ENCODE assay signal across 13 cellular contexts in the genomic region with DNA sequence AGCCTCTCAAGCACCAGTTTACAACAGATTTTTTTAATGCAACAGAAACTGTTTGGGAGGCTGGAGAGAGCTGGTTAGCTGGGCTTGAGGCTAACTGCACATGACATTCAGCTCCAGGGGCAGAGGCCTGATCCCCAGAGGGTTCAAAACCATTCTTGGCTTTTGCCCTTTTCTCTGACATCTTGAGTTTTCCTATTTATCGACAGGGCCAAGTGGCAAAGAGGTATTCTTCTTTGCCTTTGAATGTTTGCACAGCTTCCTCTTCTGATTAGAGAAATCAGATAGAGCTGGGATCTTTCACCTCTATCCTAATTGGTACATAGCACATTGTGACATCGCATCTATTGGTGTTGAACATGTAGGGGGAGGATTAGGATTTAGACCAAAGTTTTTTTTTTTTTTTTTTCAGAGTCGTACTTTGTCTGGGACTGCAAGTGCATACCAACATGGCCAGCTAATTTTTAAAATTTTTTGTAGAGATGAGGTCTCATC.
A peak's percentile ranks its signal among the peaks of the same experiment; 100 is the strongest.
DNase-seq lines count a peak whose midpoint lies in the region; ATAC-seq and TF ChIP-seq lines count a peak whose summit lies in the region.
"Had no signal": no experiment of that assay in that cellular context is flagged by ENCODE, and none has a peak within 500 bp of the region (broad histone marks: within the 10 kb centered on the region; RNA-seq: fewer than 3 reads in every experiment).

No MANE protein-coding gene starts in this region.

- peak overlapping the region; percentile 61 for H3K27ac Mint-ChIP-seq in Caco-2 (ENCODE audit: unreplicated experiment)
- H3K27ac Mint-ChIP-seq: CD14-positive monocyte, IgD-negative memory B cell had no signal

- TF ChIP-seq POLR2A in GM18505 (IDR thresholded peaks at IDR 0.05; ENCODE audit: borderline replicate concordance, extremely low read depth, insufficient read depth, insufficient read length): no peak

- DNase-seq in Caco-2: peak; percentile 53 to 58
- no peak for DNase-seq in adipocyte (ENCODE audit: low read depth)
- peak; percentile 8 for DNase-seq in retina
- DNase-seq in posterior vena cava (ENCODE audit: low spot score): no peak
- no peak for DNase-seq in AG08396 (ENCODE audit: low spot score)
- DNase-seq: NCI-H1092, NCI-H1417 treated with DMSO at 0.1 percent for 48 hours, NCI-H2227 treated with DMSO at 0.1 percent for 48 hours had no signal

- no peaks in the 10 kb centered on the region for H3K9me3 Mint-ChIP-seq in Caco-2 (ENCODE audit: unreplicated experiment)
- H3K9me3 Mint-ChIP-seq: CD14-positive monocyte, IgD-negative memory B cell had no signal

- H4K20me1 ChIP-seq in Loucy (ENCODE audit: insufficient read depth, low read length, poor library complexity, severe bottlenecking): no peaks in the 10 kb centered on the region

- ATAC-seq in GM18505 (IDR thresholded peaks at IDR 0.05; ENCODE audit: unreplicated experiment): no peak

- no peaks in the 10 kb centered on the region for H3K36me3 Mint-ChIP-seq in Caco-2 (ENCODE audit: insufficient read depth, unreplicated experiment)
- H3K36me3 Mint-ChIP-seq: CD14-positive monocyte, IgD-negative memory B cell had no signal

- CTCF ChIA-PET in Caco-2 (lab: Charles Lee): interaction anchor here (0.6 to 1.7 kb wide), 8 partner anchors 9 to 441 kb away, joined by 3 to 9 read pairs (median 4); no protein-coding TSS in a partner anchor

- no peak for TF ChIP-seq CTCF in Caco-2 (IDR thresholded peaks at IDR 0.05; ENCODE audit: insufficient read depth in 1 of 2, low read depth in 1 of 2, low read length in 1 of 2, severe bottlenecking in 1 of 2, unreplicated experiment in 1 of 2)
- no peak for TF ChIP-seq CTCF in Loucy (conservative IDR thresholded peaks at IDR 0.05; ENCODE audit: low read length)

- no peaks in the 10 kb centered on the region for H3K27me3 ChIP-seq in Caco-2 (replicated peaks; ENCODE audit: control insufficient read depth, insufficient read depth, low read length)
- no peaks in the 10 kb centered on the region for H3K27me3 ChIP-seq in Loucy (ENCODE audit: insufficient read depth, low read length, poor library complexity, severe bottlenecking)
- no peaks in the 10 kb centered on the region for H3K27me3 ChIP-seq in adipocyte (replicated peaks; ENCODE audit: control insufficient read depth, insufficient read depth, low read length)
- H3K27me3 ChIP-seq: BE2C had no signal

- H3K9me2 ChIP-seq in Loucy (replicated peaks; ENCODE audit: low read depth, low read length): no peaks in the 10 kb centered on the region

- no peak overlapping the region for H3K4me3 ChIP-seq in Caco-2 (ENCODE audit: low read depth, low read length)
- no peak overlapping the region for H3K4me3 ChIP-seq in Loucy (ENCODE audit: low read length, poor library complexity, severe bottlenecking)
- no peak overlapping the region for H3K4me3 ChIP-seq in adipocyte (ENCODE audit: low read length)

- H3K4me2 ChIP-seq in Loucy (ENCODE audit: low read depth, low read length, poor library complexity, severe bottlenecking): no peak overlapping the region

- no peaks in the 10 kb centered on the region for H3F3A ChIP-seq in Loucy (ENCODE audit: low read depth)

- H3K36me3 ChIP-seq in Caco-2 (ENCODE audit: control insufficient read depth, insufficient read depth, low read length): no peaks in the 10 kb centered on the region
- H3K36me3 ChIP-seq in Loucy (ENCODE audit: insufficient read depth, low read length): no peaks in the 10 kb centered on the region
- no peaks in the 10 kb centered on the region for H3K36me3 ChIP-seq in adipocyte (ENCODE audit: control insufficient read depth, insufficient read depth, low read length, severe bottlenecking)
- H3K36me3 ChIP-seq: BE2C had no signal

- 0 out of 2 replicates have a peak overlapping the region, but pooled peaks have one; percentile 48 for H2AFZ ChIP-seq in Loucy (ENCODE audit: low read length)

- H3K4me3 Mint-ChIP-seq in Caco-2 (ENCODE audit: unreplicated experiment): no peak overlapping the region
- H3K4me3 Mint-ChIP-seq: CD14-positive monocyte, IgD-negative memory B cell had no signal

- intact Hi-C loops in Caco-2 (cut with micrococcal nuclease; ENCODE audit: unreplicated experiment) (loop anchor here (1.0 to 5.0 kb wide), 5 partner anchors 40 to 1123 kb away; no protein-coding TSS in a partner anchor), posterior vena cava (cut with DNase I) (no loop called here)

- no peak overlapping the region for H3K9ac ChIP-seq in Loucy (ENCODE audit: low read depth, low read length, poor library complexity, severe bottlenecking)
- H3K9ac ChIP-seq in adipocyte (ENCODE audit: low read length): peak overlapping the region; percentile 8

- POLR2A ChIA-PET in Caco-2 (lab: Charles Lee): interaction anchor here (0.6 kb wide), 1 partner anchor 138 kb away, joined by 8 read pairs; no protein-coding TSS in a partner anchor

- H3K4me1 ChIP-seq in Caco-2: peaks cover 51% of the 10 kb centered on the region
- H3K4me1 ChIP-seq in Loucy (ENCODE audit: insufficient read depth, low read length, poor library complexity, severe bottlenecking): peaks cover 3% of the 10 kb centered on the region
- H3K4me1 ChIP-seq in adipocyte (ENCODE audit: control insufficient read depth, insufficient read depth, low read length): peaks cover 4% of the 10 kb centered on the region
- H3K4me1 ChIP-seq: BE2C had no signal

- H3K9me3 ChIP-seq in Caco-2 (no peaks in the 10 kb centered on the region), Loucy (ENCODE audit: insufficient read depth, low read depth, low read length) (no peaks in the 10 kb centered on the region), adipocyte (ENCODE audit: control insufficient read depth, low read length) (no peaks in the 10 kb centered on the region)
- H3K9me3 ChIP-seq: BE2C had no signal

- H3K79me2 ChIP-seq in Loucy (ENCODE audit: insufficient read depth, low read length): no peaks in the 10 kb centered on the region

- H3K4me1 Mint-ChIP-seq in Caco-2 (ENCODE audit: low read depth, unreplicated experiment): peaks cover 17% of the 10 kb centered on the region
- H3K4me1 Mint-ChIP-seq: IgD-negative memory B cell had no signal

- no peaks in the 10 kb centered on the region for H3K27me3 Mint-ChIP-seq in Caco-2 (ENCODE audit: insufficient read depth, unreplicated experiment)

- no TSS peak for BruUV-seq in Caco-2 (replicated peaks; lab: Mats Ljungman, UMichigan)

Comparison
In these comparisons a context has a peak if more than half of its experiments do, and no peak if none do; other contexts are left out.
1. DNase-seq: peak in Caco-2 (2 of 2) and retina (single experiment); none in adipocyte (single experiment), posterior vena cava (single experiment) and AG08396 (single experiment).